In genomic region chr15:50964075-50964474, GRCh38 we compare ENCODE assay signal across 2 cellular contexts.
TF ChIP-seq lines count a peak whose summit lies in the region.

No MANE protein-coding gene starts in this region.

TF ChIP-seq in HepG2, 621 proteins besides CTCF, POLR2A, EP300 and RAD21:
- no peak for TF ChIP-seq NFE2 (CRISPR knock-in tag; IDR thresholded peaks at IDR 0.05)
- TF ChIP-seq ZNF160 (CRISPR knock-in tag; IDR thresholded peaks at IDR 0.05) = peak; percentile 71; the same call in 1 of the 2 replicates
- no peak for TF ChIP-seq ZNF367 (CRISPR knock-in tag; IDR thresholded peaks at IDR 0.05; ENCODE audit: borderline replicate concordance)
- no peak for TF ChIP-seq ZBED4 (CRISPR knock-in tag; IDR thresholded peaks at IDR 0.05; ENCODE audit: borderline replicate concordance)
- TF ChIP-seq, protein P1, sequence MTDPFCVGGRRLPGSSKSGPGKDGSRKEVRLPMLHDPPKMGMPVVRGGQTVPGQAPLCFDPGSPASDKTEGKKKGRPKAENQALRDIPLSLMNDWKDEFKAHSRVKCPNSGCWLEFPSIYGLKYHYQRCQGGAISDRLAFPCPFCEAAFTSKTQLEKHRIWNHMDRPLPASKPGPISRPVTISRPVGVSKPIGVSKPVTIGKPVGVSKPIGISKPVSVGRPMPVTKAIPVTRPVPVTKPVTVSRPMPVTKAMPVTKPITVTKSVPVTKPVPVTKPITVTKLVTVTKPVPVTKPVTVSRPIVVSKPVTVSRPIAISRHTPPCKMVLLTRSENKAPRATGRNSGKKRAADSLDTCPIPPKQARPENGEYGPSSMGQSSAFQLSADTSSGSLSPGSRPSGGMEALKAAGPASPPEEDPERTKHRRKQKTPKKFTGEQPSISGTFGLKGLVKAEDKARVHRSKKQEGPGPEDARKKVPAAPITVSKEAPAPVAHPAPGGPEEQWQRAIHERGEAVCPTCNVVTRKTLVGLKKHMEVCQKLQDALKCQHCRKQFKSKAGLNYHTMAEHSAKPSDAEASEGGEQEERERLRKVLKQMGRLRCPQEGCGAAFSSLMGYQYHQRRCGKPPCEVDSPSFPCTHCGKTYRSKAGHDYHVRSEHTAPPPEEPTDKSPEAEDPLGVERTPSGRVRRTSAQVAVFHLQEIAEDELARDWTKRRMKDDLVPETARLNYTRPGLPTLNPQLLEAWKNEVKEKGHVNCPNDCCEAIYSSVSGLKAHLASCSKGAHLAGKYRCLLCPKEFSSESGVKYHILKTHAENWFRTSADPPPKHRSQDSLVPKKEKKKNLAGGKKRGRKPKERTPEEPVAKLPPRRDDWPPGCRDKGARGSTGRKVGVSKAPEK (CRISPR knock-in tag; IDR thresholded peaks at IDR 0.05; ENCODE audit: borderline replicate concordance) = no peak
- no peak for TF ChIP-seq CHD4 (IDR thresholded peaks at IDR 0.05; ENCODE audit: borderline replicate concordance, low read length)
- TF ChIP-seq SALL1 (CRISPR knock-in tag; IDR thresholded peaks at IDR 0.05) = no peak
TF ChIP-seq in HepG2: peak in this region for 1.

TF ChIP-seq in GM12878, 131 proteins besides CTCF, POLR2A, EP300 and RAD21:
- TF ChIP-seq GATAD2B (conservative IDR thresholded peaks at IDR 0.05; ENCODE audit: low read depth) (no peak), NR2F1 (conservative IDR thresholded peaks at IDR 0.05) (no peak), NBN (IDR thresholded peaks at IDR 0.05) (0 out of 2 replicates have a peak, but pooled peaks have one; percentile 30), CBX5 (IDR thresholded peaks at IDR 0.05; ENCODE audit: low read depth) (peak; percentile 70; the same call in 1 of the 2 replicates)
TF ChIP-seq in GM12878: peak in this region for 2.
